In genomic region chr7:156898938-156899337, GRCh38 we compare ENCODE assay signal across 20 cellular contexts.
"Had no signal": no experiment of that assay in that cellular context is flagged by ENCODE, and none has a peak within 500 bp of the region (broad histone marks: within the 10 kb centered on the region; RNA-seq: fewer than 3 reads in every experiment).

No MANE protein-coding gene starts in this region.

- H3K36me3 ChIP-seq: breast epithelium, gastroesophageal sphincter, left ventricle myocardium inferior, neutrophil, right atrium auricular region had no signal

- H3K4me1 ChIP-seq: breast epithelium had no signal

- ATAC-seq: effector memory CD8-positive, alpha-beta T cell; gastroesophageal sphincter; natural killer cell; stimulated activated naive CD8-positive, alpha-beta T cell treated with anti-CD3 and anti-CD28 coated beads, Interleukin-15, Interleukin-2, amounts not matched to agents 100 U/mL and 50 U/mL, for 24 hours had no signal

- H3K9me3 ChIP-seq: breast epithelium, gastroesophageal sphincter, left ventricle myocardium inferior, neutrophil, right atrium auricular region had no signal

- DNase-seq: activated CD4-positive, alpha-beta T cell treated with anti-CD3 and anti-CD28 coated beads, Interleukin-2, amount 50 U/mL, for 4 hours; activated CD4-positive, CD25-positive, alpha-beta regulatory T cell treated with anti-CD3 and anti-CD28 coated beads, Interleukin-2, amount 50 U/mL, for 72 hours; activated naive CD4-positive, alpha-beta T cell; activated T-cell treated with anti-CD3 and anti-CD28 coated beads for 4 hours; aorta; dermis blood vessel endothelial cell; effector memory CD8-positive, alpha-beta T cell; islet precursor cell; left ventricle myocardium inferior; mesendoderm; natural killer cell; small intestine; stimulated activated CD4-positive, alpha-beta T cell treated with anti-CD3 and anti-CD28 coated beads, Interleukin-4, amount 100 ng/mL, for 24 hours; stimulated activated naive CD8-positive, alpha-beta T cell treated with anti-CD3 and anti-CD28 coated beads, Interleukin-15, Interleukin-2, amounts not matched to agents 100 U/mL and 50 U/mL, for 24 hours; trophoblast cell had no signal

- H3K4me3 ChIP-seq: breast epithelium, gastroesophageal sphincter, left ventricle myocardium inferior, right atrium auricular region had no signal

- H3K27me3 ChIP-seq: breast epithelium, neutrophil, right atrium auricular region had no signal

- H3K27ac ChIP-seq: breast epithelium, epithelial cell of prostate, gastroesophageal sphincter, left ventricle myocardium inferior, neutrophil, right atrium auricular region had no signal
